In genomic region chr10:81450651-81451050, GRCh38 we compare ENCODE assay signal across 22 cellular contexts.
"Had no signal": no experiment of that assay in that cellular context is flagged by ENCODE, and none has a peak within 500 bp of the region (broad histone marks: within the 10 kb centered on the region; RNA-seq: fewer than 3 reads in every experiment).

No MANE protein-coding gene starts in this region.

- H3K27ac ChIP-seq: coronary artery, dorsolateral prefrontal cortex, esophagus muscularis mucosa, foreskin keratinocyte, gastroesophageal sphincter, heart left ventricle, hepatocyte, left lung, lower lobe of right lung had no signal

- H3K27me3 Mint-ChIP-seq: naive thymus-derived CD4-positive, alpha-beta T cell had no signal

- H3K9me3 ChIP-seq: esophagus muscularis mucosa, lower lobe of right lung had no signal

- H3K4me1 ChIP-seq: esophagus muscularis mucosa, foreskin keratinocyte, gastroesophageal sphincter, heart left ventricle, left lung, lower lobe of right lung had no signal

- H3K27ac Mint-ChIP-seq: immature natural killer cell; naive thymus-derived CD4-positive, alpha-beta T cell had no signal

- H3K4me2 ChIP-seq: hepatocyte had no signal

- ATAC-seq: foreskin keratinocyte; gastroesophageal sphincter; heart left ventricle; left colon; left ventricle myocardium superior; lower lobe of right lung; naive thymus-derived CD4-positive, alpha-beta T cell had no signal

- H3K4me3 Mint-ChIP-seq: immature natural killer cell; naive thymus-derived CD4-positive, alpha-beta T cell had no signal

- H3K79me2 ChIP-seq: hepatocyte had no signal

- DNase-seq: dermis blood vessel endothelial cell; dorsolateral prefrontal cortex; effector CD4-positive, alpha-beta T cell; effector memory CD4-positive, alpha-beta T cell; foreskin keratinocyte; heart left ventricle; hypothalamus; immature natural killer cell; islet precursor cell; kidney; kidney glomerular epithelial cell; left colon; left lung; left ventricle myocardium superior; lower lobe of right lung; mesenchymal stem cell; midbrain; naive thymus-derived CD4-positive, alpha-beta T cell had no signal

- H3K27me3 ChIP-seq: dorsolateral prefrontal cortex, esophagus muscularis mucosa, foreskin keratinocyte, gastroesophageal sphincter, heart left ventricle, hepatocyte, left lung had no signal

- H3K9me3 Mint-ChIP-seq: naive thymus-derived CD4-positive, alpha-beta T cell had no signal

- H3K4me3 ChIP-seq: coronary artery, dorsolateral prefrontal cortex, esophagus muscularis mucosa, gastroesophageal sphincter, heart left ventricle, hepatocyte, left lung, lower lobe of right lung had no signal

- H3K36me3 Mint-ChIP-seq: immature natural killer cell; naive thymus-derived CD4-positive, alpha-beta T cell had no signal

- H3K4me1 Mint-ChIP-seq: immature natural killer cell; naive thymus-derived CD4-positive, alpha-beta T cell had no signal

- H3K36me3 ChIP-seq: esophagus muscularis mucosa, gastroesophageal sphincter, heart left ventricle, left lung, lower lobe of right lung had no signal
